In genomic region chr7:152897401-152897800, GRCh38 we compare ENCODE assay signal across 6 cellular contexts.
"Had no signal": no experiment of that assay in that cellular context is flagged by ENCODE, and none has a peak within 500 bp of the region (broad histone marks: within the 10 kb centered on the region; RNA-seq: fewer than 3 reads in every experiment).

No MANE protein-coding gene starts in this region.

- DNase-seq: GM23248, GOT3, H7, HFFc6 had no signal

- ATAC-seq: HCT116, HepG2 had no signal
